16 cellular contexts compared by ENCODE assay signal in the genomic region with DNA sequence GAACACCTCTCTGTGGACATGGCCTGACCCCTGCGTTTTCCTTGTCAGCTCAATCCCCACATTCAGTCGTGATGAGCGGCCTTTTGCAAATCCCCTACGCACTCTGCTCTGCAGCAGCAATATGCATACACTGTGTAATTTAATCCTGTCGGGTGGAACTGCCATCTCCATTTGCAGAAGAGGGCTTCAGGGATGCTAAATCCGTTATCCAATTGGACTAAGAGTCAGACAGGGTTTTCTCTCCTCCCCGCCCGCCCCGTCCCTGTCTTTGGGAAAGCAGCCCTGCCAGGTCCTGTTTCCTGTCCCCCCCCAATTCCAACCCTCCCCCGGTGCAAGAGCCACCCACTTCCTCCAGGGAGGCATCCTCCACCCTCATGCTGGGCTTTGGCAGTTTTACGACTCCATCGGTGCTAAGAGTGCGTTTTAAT. TPM values are rescaled to one million over a fixed set of nuclear protein-coding genes. Genes with fewer than 3 reads are reported as not detected.
DNase-seq lines count a peak whose midpoint lies in the region; ATAC-seq and TF ChIP-seq lines count a peak whose summit lies in the region.
"Had no signal": no experiment of that assay in that cellular context is flagged by ENCODE, and none has a peak within 500 bp of the region (broad histone marks: within the 10 kb centered on the region; RNA-seq: fewer than 3 reads in every experiment).

No MANE protein-coding gene starts in this region.

- no peaks in the 10 kb centered on the region for H4K20me1 ChIP-seq in hepatocyte (ENCODE audit: insufficient read depth, poor library complexity, severe bottlenecking)

- H3K27ac Mint-ChIP-seq in type B pancreatic cell, result no peak overlapping the region
- H3K27ac Mint-ChIP-seq: activated CD4-positive, alpha-beta T cell treated with anti-CD3 and anti-CD28 coated beads for 36 hours; stimulated activated naive CD8-positive, alpha-beta T cell treated with anti-CD3 and anti-CD28 coated beads, Interleukin-15, amount 100 ng/mL, for 72 hours had no signal

- TF ChIP-seq CTCF in breast epithelium (IDR thresholded peaks at IDR 0.05), result no peak
- TF ChIP-seq CTCF in hepatocyte (IDR thresholded peaks at IDR 0.05; ENCODE audit: poor library complexity), result no peak
- no peak for TF ChIP-seq CTCF in type B pancreatic cell (conservative IDR thresholded peaks at IDR 0.05)

- WGBS in hepatocyte (ENCODE audit: low lambda C conversion rate, missing lambda C conversion rate), result 29% methylated on average over 13 of the region's 13 CpGs

- H3K9me3 ChIP-seq in breast epithelium, result no peaks in the 10 kb centered on the region
- H3K9me3 ChIP-seq in hepatocyte (ENCODE audit: low read depth), result no peaks in the 10 kb centered on the region
- H3K9me3 ChIP-seq: esophagus squamous epithelium had no signal

- peak overlapping the region; percentile 46 for H3K4me2 ChIP-seq in hepatocyte

- peaks cover 6% of the 10 kb centered on the region for H3K27me3 Mint-ChIP-seq in type B pancreatic cell

- H3K4me3 Mint-ChIP-seq in type B pancreatic cell, result peak overlapping the region; percentile 52
- H3K4me3 Mint-ChIP-seq: activated CD4-positive, alpha-beta T cell treated with anti-CD3 and anti-CD28 coated beads for 36 hours; stimulated activated naive CD8-positive, alpha-beta T cell treated with anti-CD3 and anti-CD28 coated beads, Interleukin-15, amount 100 ng/mL, for 72 hours had no signal

- H3K79me2 ChIP-seq in hepatocyte, result no peaks in the 10 kb centered on the region

- H3K36me3 ChIP-seq in breast epithelium (no peaks in the 10 kb centered on the region), hepatocyte (replicated peaks; ENCODE audit: insufficient read depth, low read depth) (no peaks in the 10 kb centered on the region)
- H3K36me3 ChIP-seq: esophagus squamous epithelium had no signal

- no peaks in the 10 kb centered on the region for H3K9me3 Mint-ChIP-seq in type B pancreatic cell
- H3K9me3 Mint-ChIP-seq: stimulated activated naive CD8-positive, alpha-beta T cell treated with anti-CD3 and anti-CD28 coated beads, Interleukin-15, amount 100 ng/mL, for 72 hours had no signal

- H2AFZ ChIP-seq in hepatocyte, result no peak overlapping the region

- H3K4me1 Mint-ChIP-seq in type B pancreatic cell (ENCODE audit: unreplicated experiment), result peaks cover 10% of the 10 kb centered on the region
- H3K4me1 Mint-ChIP-seq: activated CD4-positive, alpha-beta T cell treated with anti-CD3 and anti-CD28 coated beads for 36 hours; stimulated activated naive CD8-positive, alpha-beta T cell treated with anti-CD3 and anti-CD28 coated beads, Interleukin-15, amount 100 ng/mL, for 72 hours had no signal

- peak; percentile 38 to 69 (median 66) for DNase-seq in NCI-H1417 (lab: John Stamatoyannopoulos, UW)
- DNase-seq in NCI-H1417 treated with DMSO at 0.1 percent for 48 hours (lab: John Stamatoyannopoulos, UW), result no peak
- DNase-seq in breast epithelium (ENCODE audit: low spot score in 2 of 2), result no peak
- DNase-seq in hepatocyte (ENCODE audit: low spot score), result no peak
- no peak for DNase-seq in type B pancreatic cell (ENCODE audit: extremely low spot score, unreplicated experiment)
- no peak for DNase-seq in GDM1 (lab: John Stamatoyannopoulos, UW)
- DNase-seq: 8988T; activated CD4-positive, alpha-beta T cell treated with anti-CD3 and anti-CD28 coated beads for 36 hours; esophagus squamous epithelium; MM.1S; stimulated activated CD4-positive, alpha-beta T cell treated with anti-CD3 and anti-CD28 coated beads, Interleukin-2, amount 100 ng/mL, for 24 hours; stimulated activated naive CD8-positive, alpha-beta T cell treated with anti-CD3 and anti-CD28 coated beads, Interleukin-15, amount 100 ng/mL, for 72 hours had no signal

- H3K36me3 Mint-ChIP-seq in type B pancreatic cell, result no peaks in the 10 kb centered on the region
- H3K36me3 Mint-ChIP-seq: brain had no signal

- H3K27me3 ChIP-seq in breast epithelium (no peaks in the 10 kb centered on the region), hepatocyte (no peaks in the 10 kb centered on the region)

- H3K4me3 ChIP-seq in breast epithelium (peak overlapping the region in 1 of 3 donors; percentile 21), hepatocyte (no peak overlapping the region)
- H3K4me3 ChIP-seq: esophagus squamous epithelium had no signal

- peaks cover 0 to 13% of the 10 kb centered on the region in 2 donors for H3K4me1 ChIP-seq in breast epithelium
- H3K4me1 ChIP-seq in hepatocyte (ENCODE audit: insufficient read depth), result no peaks in the 10 kb centered on the region

- H3K9me2 ChIP-seq in hepatocyte (replicated peaks; ENCODE audit: insufficient read depth), result no peaks in the 10 kb centered on the region

- ATAC-seq in GM18907 (IDR thresholded peaks at IDR 0.05; ENCODE audit: unreplicated experiment) (no peak), HG02678 (IDR thresholded peaks at IDR 0.05; ENCODE audit: unreplicated experiment) (no peak)
- ATAC-seq: activated CD4-positive, alpha-beta T cell treated with anti-CD3 and anti-CD28 coated beads for 36 hours; left lobe of liver; stimulated activated naive CD8-positive, alpha-beta T cell treated with anti-CD3 and anti-CD28 coated beads, Interleukin-15, amount 100 ng/mL, for 72 hours had no signal

- H3K27ac ChIP-seq in breast epithelium (peak overlapping the region; percentile 56 to 62), hepatocyte (no peak overlapping the region)

- no peak for TF ChIP-seq POLR2A in breast epithelium (IDR thresholded peaks at IDR 0.05)

- intact Hi-C loops in breast epithelium (cut with DNase I; ENCODE audit: low total_unique reads), result loop anchor here (10.0 kb wide), 1 partner anchor 1368 kb away; no protein-coding TSS in a partner anchor

RNA-seq across cellular contexts. Expression of a gene that starts 53.6 kb away (rescaled TPM):
- total RNA-seq in breast epithelium (10 to 100 TPM; 14.5 to 24.2 (median 21.0) TPM), hepatocyte (17.1 and 21.3 TPM in 2 replicates), type B pancreatic cell (ENCODE audit: low replicate concordance) (45.6 and 49.6 TPM in 2 replicates)
- polyA plus RNA-seq in hepatocyte, result 13.7 and 15.4 TPM in 2 replicates

Comparison
In these comparisons a context has a peak if more than half of its experiments do, and no peak if none do; other contexts are left out.
1. DNase-seq: peak in NCI-H1417 (3 of 3); none in NCI-H1417 treated with DMSO at 0.1 percent for 48 hours (single experiment), breast epithelium (0 of 2), hepatocyte (single experiment), type B pancreatic cell (single experiment) and GDM1 (single experiment).